1 cellular context compared by ENCODE assay signal in genomic region chr12:74021937-74022336, GRCh38.
TF ChIP-seq lines count a peak whose summit lies in the region.

No MANE protein-coding gene starts in this region.

TF ChIP-seq in K562, 482 proteins besides CTCF, POLR2A, EP300 and RAD21 (continued from another document and continues in another):
- peak; percentile 38; the same call in 1 of the 2 replicates for TF ChIP-seq KLF1 (tag; IDR thresholded peaks at IDR 0.05)
- no peak for TF ChIP-seq USF2 (CRISPR knock-in tag; IDR thresholded peaks at IDR 0.05)
- peak; percentile 33; the same call in 1 of the 2 replicates for TF ChIP-seq SMC3 (conservative IDR thresholded peaks at IDR 0.05; ENCODE audit: insufficient read depth, low read depth, low read length)
- peak; percentile 81 for TF ChIP-seq TCF3 (CRISPR knock-in tag; IDR thresholded peaks at IDR 0.05)
- no peak for TF ChIP-seq U2AF1 (optimal IDR thresholded peaks at IDR 0.05; ENCODE audit: low read depth, low read length)
- TF ChIP-seq ETV6 (IDR thresholded peaks at IDR 0.05; ENCODE audit: borderline replicate concordance in 1 of 2, low read depth in 2 of 2, low read length in 1 of 2) = no peak
- TF ChIP-seq ETV6 (CRISPR knock-in tag; IDR thresholded peaks at IDR 0.05; ENCODE audit: borderline replicate concordance) = no peak
- TF ChIP-seq NEUROD1 (IDR thresholded peaks at IDR 0.05; ENCODE audit: borderline replicate concordance, low read depth, low read length, partially characterized antibody) = no peak
- TF ChIP-seq CBX8 (IDR thresholded peaks at IDR 0.05; ENCODE audit: borderline replicate concordance, extremely low read depth, low read depth, low read length, poor library complexity, severe bottlenecking) = no peak
- TF ChIP-seq NELFE (IDR thresholded peaks at IDR 0.05; ENCODE audit: insufficient read depth, insufficient read length) = no peak
- no peak for TF ChIP-seq RAD51 (IDR thresholded peaks at IDR 0.05; ENCODE audit: borderline replicate concordance, low read depth)
- no peak for TF ChIP-seq CSDE1 (IDR thresholded peaks at IDR 0.05)
- no peak for TF ChIP-seq ZNF280A (IDR thresholded peaks at IDR 0.05; ENCODE audit: low read depth, partially characterized antibody)
- no peak for TF ChIP-seq TSC22D4 (tag; IDR thresholded peaks at IDR 0.05)
- no peak for TF ChIP-seq ZNF778 (CRISPR knock-in tag; IDR thresholded peaks at IDR 0.05)
- TF ChIP-seq HINFP (tag; conservative IDR thresholded peaks at IDR 0.05; ENCODE audit: low read depth) = no peak
- no peak for TF ChIP-seq HCFC1 (IDR thresholded peaks at IDR 0.05; ENCODE audit: low read depth, low read length)
- TF ChIP-seq RBBP5 (IDR thresholded peaks at IDR 0.05; ENCODE audit: borderline replicate concordance, insufficient read depth, low read length, poor library complexity, severe bottlenecking) = no peak
- TF ChIP-seq MAZ (CRISPR knock-in tag; conservative IDR thresholded peaks at IDR 0.05 in 1 of 2, IDR thresholded peaks at IDR 0.05 in 1 of 2) = no peak
- no peak for TF ChIP-seq ETS1 (conservative IDR thresholded peaks at IDR 0.05; ENCODE audit: control insufficient read depth, low read depth, low read length)
- TF ChIP-seq HEY1 (CRISPR knock-in tag; IDR thresholded peaks at IDR 0.05; ENCODE audit: borderline replicate concordance) = no peak
- TF ChIP-seq SRSF7 (optimal IDR thresholded peaks at IDR 0.05; ENCODE audit: low read depth, low read length) = no peak
- no peak for TF ChIP-seq ETS2 (tag; IDR thresholded peaks at IDR 0.05; ENCODE audit: borderline replicate concordance, poor library complexity, severe bottlenecking)
- TF ChIP-seq ZNF41 (CRISPR knock-in tag; conservative IDR thresholded peaks at IDR 0.05) = no peak
- no peak for TF ChIP-seq TFE3 (CRISPR knock-in tag; IDR thresholded peaks at IDR 0.05)
- TF ChIP-seq TFAM (CRISPR knock-in tag; conservative IDR thresholded peaks at IDR 0.05) = no peak
- TF ChIP-seq HNRNPH1 (optimal IDR thresholded peaks at IDR 0.05; ENCODE audit: low read depth, low read length) = no peak
- no peak for TF ChIP-seq ZNF165 (CRISPR knock-in tag; IDR thresholded peaks at IDR 0.05; ENCODE audit: borderline replicate concordance)
- TF ChIP-seq NFE2 (IDR thresholded peaks at IDR 0.05; ENCODE audit: low read depth) = no peak
- TF ChIP-seq CBX1 (IDR thresholded peaks at IDR 0.05; ENCODE audit: low read depth) = no peak
- no peak for TF ChIP-seq ZNF75A (CRISPR knock-in tag; IDR thresholded peaks at IDR 0.05)
- no peak for TF ChIP-seq CCAR2 (IDR thresholded peaks at IDR 0.05; ENCODE audit: low read depth, low read length)
- no peak for TF ChIP-seq LARP7 (IDR thresholded peaks at IDR 0.05)
- no peak for TF ChIP-seq NCOA2 (IDR thresholded peaks at IDR 0.05; ENCODE audit: partially characterized antibody in 2 of 2)
- TF ChIP-seq SREBF2 (CRISPR knock-in tag; IDR thresholded peaks at IDR 0.05) = no peak
- no peak for TF ChIP-seq ZNF785 (CRISPR knock-in tag; IDR thresholded peaks at IDR 0.05)
- TF ChIP-seq ATF7 (IDR thresholded peaks at IDR 0.05) = peak; percentile 79
- no peak for TF ChIP-seq GMEB1 (CRISPR knock-in tag; IDR thresholded peaks at IDR 0.05)
- no peak; the same call in 1 of the 2 replicates for TF ChIP-seq ETV1 (tag; conservative IDR thresholded peaks at IDR 0.05; ENCODE audit: low read depth)
- TF ChIP-seq ELK1 (CRISPR knock-in tag; IDR thresholded peaks at IDR 0.05) = no peak
- TF ChIP-seq ZBTB5 (IDR thresholded peaks at IDR 0.05) = no peak
- no peak for TF ChIP-seq MLX (CRISPR knock-in tag; conservative IDR thresholded peaks at IDR 0.05)
- TF ChIP-seq SFPQ (IDR thresholded peaks at IDR 0.05; ENCODE audit: low read depth, low read length) = no peak
- no peak for TF ChIP-seq PHB (CRISPR knock-in tag; IDR thresholded peaks at IDR 0.05)
- TF ChIP-seq ATF1 (CRISPR knock-in tag; IDR thresholded peaks at IDR 0.05) = peak; percentile 31; the same call in 1 of the 2 replicates
- TF ChIP-seq ATF1 (tag; IDR thresholded peaks at IDR 0.05) = peak; percentile 85
- 0 out of 2 replicates have a peak, but pooled peaks have one; percentile 36 for TF ChIP-seq ZNF395 (CRISPR knock-in tag; IDR thresholded peaks at IDR 0.05)
- no peak for TF ChIP-seq ZNF695 (CRISPR knock-in tag; IDR thresholded peaks at IDR 0.05)
- peak; percentile 75 for TF ChIP-seq SMAD4 (CRISPR knock-in tag; conservative IDR thresholded peaks at IDR 0.05)
- no peak for TF ChIP-seq SP2 (IDR thresholded peaks at IDR 0.05; ENCODE audit: extremely low read depth, low read depth, low read length, poor library complexity, severe bottlenecking)
- no peak for TF ChIP-seq YY1 (IDR thresholded peaks at IDR 0.05; ENCODE audit: borderline replicate concordance in 1 of 3, control insufficient read depth in 1 of 3, extremely low read depth in 1 of 3, insufficient read depth in 3 of 3, insufficient read length in 1 of 3, insufficient replicate concordance in 2 of 3, low read depth in 1 of 3, low read length in 2 of 3)
- TF ChIP-seq ELF4 (CRISPR knock-in tag; IDR thresholded peaks at IDR 0.05) = no peak
- no peak for TF ChIP-seq CREBBP (IDR thresholded peaks at IDR 0.05; ENCODE audit: low read depth, low read length)
- TF ChIP-seq CTBP1 (IDR thresholded peaks at IDR 0.05; ENCODE audit: borderline replicate concordance) = peak; percentile 47
- peak; percentile 79 for TF ChIP-seq DPF2 (IDR thresholded peaks at IDR 0.05)
